1 cellular context compared by ENCODE assay signal in genomic region chr4:56909083-56909981, GRCh38.
TF ChIP-seq lines count a peak whose summit lies in the region.

No MANE protein-coding gene starts in this region.

TF ChIP-seq in WTC11, 78 proteins besides CTCF, POLR2A, EP300 and RAD21 (continued from another document):
- TF ChIP-seq ZBTB21 (CRISPR knock-in tag; IDR thresholded peaks at IDR 0.05; ENCODE audit: borderline replicate concordance) = no peak
